Comparison of ENCODE assay signal across 17 cellular contexts in the genomic region with DNA sequence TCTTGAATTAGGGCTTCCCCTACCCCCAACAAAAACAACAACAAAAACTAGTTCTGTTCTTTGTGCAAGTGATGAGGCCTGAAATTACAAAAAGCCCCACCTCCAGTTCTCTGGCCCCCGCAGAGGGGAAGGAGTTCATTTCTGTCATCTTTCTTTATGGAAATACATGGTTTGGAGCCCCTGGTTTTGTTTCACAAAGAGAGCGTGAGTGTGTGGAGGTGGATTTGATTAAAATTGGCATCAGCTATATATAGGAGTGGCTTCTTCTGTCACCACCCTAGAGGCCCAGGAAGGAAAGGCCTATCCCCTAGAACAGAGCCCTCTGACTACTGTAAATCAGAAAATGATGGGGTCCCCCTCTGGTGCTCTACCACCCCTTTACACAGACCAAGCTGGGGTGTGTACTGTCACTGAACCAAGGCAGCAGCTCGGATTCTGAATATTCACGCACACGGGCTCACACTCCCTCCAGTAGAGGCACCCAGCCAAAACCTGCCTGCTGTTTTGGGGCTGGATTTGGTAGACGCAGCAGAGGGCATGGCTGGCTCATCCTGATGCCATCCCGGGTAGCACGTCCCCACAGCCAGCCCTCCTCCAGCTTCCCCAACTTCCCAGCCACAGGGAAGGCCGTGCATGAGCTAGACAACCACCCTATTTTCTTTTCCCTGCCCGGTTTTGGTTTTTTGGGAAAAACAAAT. TPM values are rescaled to one million over a fixed set of nuclear protein-coding genes. Genes with fewer than 3 reads are reported as not detected.
"Had no signal": no experiment of that assay in that cellular context is flagged by ENCODE, and none has a peak within 500 bp of the region (broad histone marks: within the 10 kb centered on the region; RNA-seq: fewer than 3 reads in every experiment).

No MANE protein-coding gene starts in this region.

- DNase-seq: activated CD4-positive, alpha-beta T cell treated with anti-CD3 and anti-CD28 coated beads, Interleukin-2, amount 10 ng/mL, durations not matched to agents 7 days and 5 days; activated gamma-delta T cell; activated naive CD8-positive, alpha-beta T cell treated with anti-CD3 and anti-CD28 coated beads, Interleukin-2, amount 50 U/mL, for 24 hours; activated T-cell treated with anti-CD3 and anti-CD28 coated beads, Interleukin-2, amount 50 U/mL, for 1 hour; dermis blood vessel endothelial cell; kidney glomerular epithelial cell; mucosa of descending colon; naive thymus-derived CD8-positive, alpha-beta T cell; sigmoid colon; stimulated activated CD4-positive, alpha-beta T cell treated with anti-CD3 and anti-CD28 coated beads, Interleukin-12 subunit alpha, Interleukin-12 subunit beta, amount 100 ng/mL, for 4 hours; stimulated activated CD4-positive, alpha-beta T cell treated with anti-CD3 and anti-CD28 coated beads, Interleukin-2, amount 100 ng/mL, for 48 hours had no signal

- H3K27me3 ChIP-seq: sigmoid colon had no signal

- ATAC-seq: activated naive CD8-positive, alpha-beta T cell treated with anti-CD3 and anti-CD28 coated beads, Interleukin-2, amount 50 U/mL, for 24 hours; esophagus mucosa; mucosa of descending colon; naive thymus-derived CD8-positive, alpha-beta T cell; WTC11 had no signal

- H3K9me3 ChIP-seq: mucosa of descending colon, prostate gland, sigmoid colon, thoracic aorta had no signal

- H3K4me1 ChIP-seq: prostate gland, sigmoid colon had no signal

- H3K4me3 ChIP-seq: mucosa of descending colon, prostate gland, sigmoid colon, SK-N-MC, thoracic aorta had no signal

- H3K27ac ChIP-seq: prostate gland, sigmoid colon, SK-N-MC, thoracic aorta had no signal

RNA-seq across cellular contexts. Expression of a gene that starts 19.4 kb away (rescaled TPM):
- total RNA-seq: naive thymus-derived CD8-positive, alpha-beta T cell; T-helper 1 cell treated with Interleukin-12 subunit alpha and Interleukin-12 subunit beta and Interleukin-4 antibody, amounts not matched to agents 30 ng/mL and 1 ng/mL, for 36 hours had no signal
